8 cellular contexts compared by ENCODE assay signal in the genomic region with DNA sequence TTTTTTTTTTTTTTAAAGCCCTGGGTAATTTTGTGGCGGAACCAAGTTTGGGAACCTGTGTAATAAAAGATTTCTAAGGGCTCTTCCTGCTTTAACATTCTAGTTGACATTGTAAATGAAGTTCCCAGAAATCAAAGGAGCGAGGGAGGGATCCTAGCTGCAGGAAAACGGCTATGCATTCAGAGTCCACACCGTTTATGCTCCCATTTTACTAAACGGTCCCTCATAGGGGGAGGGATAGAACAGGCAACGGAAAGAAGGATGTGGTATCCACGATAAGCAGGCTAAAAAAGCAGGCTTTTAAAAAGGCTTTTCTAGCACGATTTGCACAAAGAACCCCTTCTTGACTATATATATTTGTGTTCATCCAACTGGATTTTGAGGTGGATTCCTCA. TPM values are rescaled to one million over a fixed set of nuclear protein-coding genes. Genes with fewer than 3 reads are reported as not detected.
A peak's percentile ranks its signal among the peaks of the same experiment; 100 is the strongest.
DNase-seq lines count a peak whose midpoint lies in the region; ATAC-seq and TF ChIP-seq lines count a peak whose summit lies in the region.

No MANE protein-coding gene starts in this region.

- intact Hi-C loops in activated CD4-positive, alpha-beta T cell treated with anti-CD3 and anti-CD28 coated beads, Interleukin-2, amount 10 ng/mL, durations not matched to agents 24 days and 14 days (cut with micrococcal nuclease): no loop called here
- intact Hi-C loops in OCI-LY7 (cut with micrococcal nuclease; ENCODE audit: unreplicated experiment): loop anchor here (10.0 kb wide), 1 partner anchor 398 kb away; no protein-coding TSS in a partner anchor
- intact Hi-C loops in naive thymus-derived CD4-positive, alpha-beta T cell (cut with micrococcal nuclease): no loop called here

- H3K4me2 ChIP-seq in OCI-LY7 (ENCODE audit: low read length): peak overlapping the region; percentile 80

- H4K20me1 ChIP-seq in OCI-LY7 (ENCODE audit: insufficient read depth, low read length): no peaks in the 10 kb centered on the region

- no peaks in the 10 kb centered on the region for H3K9me2 ChIP-seq in OCI-LY7 (ENCODE audit: insufficient read depth, low read length)

- no peaks in the 10 kb centered on the region for H3K36me3 ChIP-seq in OCI-LY7 (ENCODE audit: insufficient read depth, low read length)
- peaks cover 22% of the 10 kb centered on the region for H3K36me3 ChIP-seq in endodermal cell (ENCODE audit: control insufficient read depth, insufficient read depth, low read length)
- H3K36me3 ChIP-seq in naive thymus-derived CD4-positive, alpha-beta T cell (ENCODE audit: control insufficient read depth in 2 of 3, insufficient read depth in 3 of 3, low read length in 3 of 3): peaks cover 0 to 3% (median 0%) of the 10 kb centered on the region in 3 experiments

- H3K4me3 ChIP-seq in OCI-LY7 (ENCODE audit: low read depth, low read length, poor library complexity, severe bottlenecking) (peak overlapping the region; percentile 83), endodermal cell (ENCODE audit: low read length) (peak overlapping the region; percentile 89)
- peak overlapping the region; percentile 78 for H3K4me3 ChIP-seq in naive thymus-derived CD4-positive, alpha-beta T cell (ENCODE audit: low read length)

- 0 to 6% methylated on average over 5 to 8 of the region's 8 CpGs for WGBS in endodermal cell (ENCODE audit: insufficient coverage in 1 of 2, insufficient read length in 1 of 2), 2 experiments

- no peak for DNase-seq in activated CD4-positive, alpha-beta T cell treated with anti-CD3 and anti-CD28 coated beads, Interleukin-2, amount 10 ng/mL, durations not matched to agents 24 days and 14 days
- no peak for DNase-seq in activated CD4-positive, alpha-beta T cell treated with anti-CD3 and anti-CD28 coated beads, Interleukin-2, amount 50 U/mL, for 1 hour
- DNase-seq in OCI-LY7 (ENCODE audit: low spot score) (no peak), endodermal cell (no peak), NCI-H226 (no peak), midbrain (lab: John Stamatoyannopoulos, UW) (no peak)
- no peak for DNase-seq in naive thymus-derived CD4-positive, alpha-beta T cell

- peaks cover 15% of the 10 kb centered on the region for H3K4me1 Mint-ChIP-seq in activated CD4-positive, alpha-beta T cell treated with anti-CD3 and anti-CD28 coated beads, Interleukin-2, amount 10 ng/mL, durations not matched to agents 24 days and 14 days
- peaks cover 8% of the 10 kb centered on the region for H3K4me1 Mint-ChIP-seq in endodermal cell
- peaks cover 12 to 54% (median 50%) of the 10 kb centered on the region in 7 donors for H3K4me1 Mint-ChIP-seq in naive thymus-derived CD4-positive, alpha-beta T cell

- ATAC-seq in naive thymus-derived CD4-positive, alpha-beta T cell: no peak
- no peak for ATAC-seq in GM18868 (IDR thresholded peaks at IDR 0.05; ENCODE audit: unreplicated experiment)

- no peak for TF ChIP-seq CTCF in OCI-LY7 (conservative IDR thresholded peaks at IDR 0.05; ENCODE audit: low read length)
- TF ChIP-seq CTCF in endodermal cell (conservative IDR thresholded peaks at IDR 0.05): no peak

- no peaks in the 10 kb centered on the region for H3K36me3 Mint-ChIP-seq in activated CD4-positive, alpha-beta T cell treated with anti-CD3 and anti-CD28 coated beads, Interleukin-2, amount 10 ng/mL, durations not matched to agents 24 days and 14 days (ENCODE audit: low read depth)
- peaks cover 8% of the 10 kb centered on the region for H3K36me3 Mint-ChIP-seq in endodermal cell (ENCODE audit: low read depth)
- H3K36me3 Mint-ChIP-seq in naive thymus-derived CD4-positive, alpha-beta T cell: peaks cover 0 to 16% (median 7%) of the 10 kb centered on the region in 5 donors

- H3K27ac ChIP-seq in OCI-LY7 (ENCODE audit: low read depth, low read length, poor library complexity, severe bottlenecking): no peak overlapping the region
- no peak overlapping the region for H3K27ac ChIP-seq in endodermal cell (ENCODE audit: low read depth, low read length)
- H3K27ac ChIP-seq in naive thymus-derived CD4-positive, alpha-beta T cell (ENCODE audit: low read depth, low read length): peak overlapping the region; percentile 68

- H3K9me3 ChIP-seq in OCI-LY7 (ENCODE audit: low read length): no peaks in the 10 kb centered on the region
- no peaks in the 10 kb centered on the region for H3K9me3 ChIP-seq in endodermal cell (ENCODE audit: control insufficient read depth, low read length)
- no peaks in the 10 kb centered on the region for H3K9me3 ChIP-seq in naive thymus-derived CD4-positive, alpha-beta T cell (ENCODE audit: control insufficient read depth in 2 of 3, low read length in 3 of 3)

- H3K27me3 ChIP-seq in endodermal cell (ENCODE audit: control insufficient read depth, insufficient read depth, low read length, poor library complexity, severe bottlenecking): no peaks in the 10 kb centered on the region
- no peaks in the 10 kb centered on the region for H3K27me3 ChIP-seq in naive thymus-derived CD4-positive, alpha-beta T cell (ENCODE audit: control insufficient read depth in 2 of 2, insufficient read depth in 2 of 2, low read length in 2 of 2)

- peak overlapping the region; percentile 87 for H2AFZ ChIP-seq in OCI-LY7 (ENCODE audit: low read length)

- peak overlapping the region; percentile 89 for H3K4me3 Mint-ChIP-seq in activated CD4-positive, alpha-beta T cell treated with anti-CD3 and anti-CD28 coated beads, Interleukin-2, amount 10 ng/mL, durations not matched to agents 24 days and 14 days
- peak overlapping the region; percentile 92 for H3K4me3 Mint-ChIP-seq in endodermal cell
- peak overlapping the region; percentile 87 to 98 (median 94) for H3K4me3 Mint-ChIP-seq in naive thymus-derived CD4-positive, alpha-beta T cell

- H3K79me2 ChIP-seq in OCI-LY7 (ENCODE audit: insufficient read depth, low read depth, low read length): no peaks in the 10 kb centered on the region

- no peak overlapping the region for H3K27ac Mint-ChIP-seq in activated CD4-positive, alpha-beta T cell treated with anti-CD3 and anti-CD28 coated beads, Interleukin-2, amount 10 ng/mL, durations not matched to agents 24 days and 14 days
- peak overlapping the region; percentile 89 for H3K27ac Mint-ChIP-seq in endodermal cell
- peak overlapping the region; percentile 22 to 97 (median 92) for H3K27ac Mint-ChIP-seq in naive thymus-derived CD4-positive, alpha-beta T cell

- H3K4me1 ChIP-seq in OCI-LY7 (ENCODE audit: insufficient read depth, low read length, poor library complexity, severe bottlenecking) (peaks cover 10% of the 10 kb centered on the region), endodermal cell (ENCODE audit: control insufficient read depth, insufficient read depth, low read length) (no peaks in the 10 kb centered on the region)
- peaks cover 0 to 14% of the 10 kb centered on the region in 2 donors for H3K4me1 ChIP-seq in naive thymus-derived CD4-positive, alpha-beta T cell (ENCODE audit: control insufficient read depth in 2 of 2, insufficient read depth in 2 of 2, low read length in 2 of 2)

- peak overlapping the region; percentile 64 for H3K9ac ChIP-seq in endodermal cell (ENCODE audit: extremely low read depth, low read length, poor library complexity, severe bottlenecking)

- H3K9me3 Mint-ChIP-seq in activated CD4-positive, alpha-beta T cell treated with anti-CD3 and anti-CD28 coated beads, Interleukin-2, amount 10 ng/mL, durations not matched to agents 24 days and 14 days: no peaks in the 10 kb centered on the region
- no peaks in the 10 kb centered on the region for H3K9me3 Mint-ChIP-seq in endodermal cell
- H3K9me3 Mint-ChIP-seq in naive thymus-derived CD4-positive, alpha-beta T cell: no peaks in the 10 kb centered on the region

- H3K27me3 Mint-ChIP-seq in activated CD4-positive, alpha-beta T cell treated with anti-CD3 and anti-CD28 coated beads, Interleukin-2, amount 10 ng/mL, durations not matched to agents 24 days and 14 days: no peaks in the 10 kb centered on the region
- no peaks in the 10 kb centered on the region for H3K27me3 Mint-ChIP-seq in endodermal cell (ENCODE audit: insufficient read depth)
- peaks cover 0 to 4% (median 0%) of the 10 kb centered on the region in 5 donors for H3K27me3 Mint-ChIP-seq in naive thymus-derived CD4-positive, alpha-beta T cell

- CTCF ChIA-PET in OCI-LY7 (lab: Charles Lee; ENCODE audit: unreplicated experiment): no interaction called here
- CTCF ChIA-PET in naive thymus-derived CD4-positive, alpha-beta T cell (lab: Charles Lee): no interaction called here

- BruUV-seq in OCI-LY7 (replicated peaks; lab: Mats Ljungman, UMichigan): TSS peak; percentile 80

- POLR2A ChIA-PET in OCI-LY7 (lab: Charles Lee): interaction anchor here (0.5 to 0.7 kb wide), 3 partner anchors 15 to 1612 kb away, joined by 3 to 5 read pairs (median 3); no protein-coding TSS in a partner anchor
- POLR2A ChIA-PET in naive thymus-derived CD4-positive, alpha-beta T cell (lab: Charles Lee): no interaction called here

RNA-seq across cellular contexts. Expression of gene SYNJ2BP, which starts 0.6 kb away (rescaled TPM):
- 2.2 and 2.5 TPM in 2 replicates for total RNA-seq in activated CD4-positive, alpha-beta T cell treated with anti-CD3 and anti-CD28 coated beads, Interleukin-2, amount 10 ng/mL, durations not matched to agents 24 days and 14 days
- 6.2 and 6.4 TPM in 2 replicates for total RNA-seq in OCI-LY7 (2014; rRNA removed; shearing (Covaris generic))
- total RNA-seq in OCI-LY7 (2022): 7.9 and 9.2 TPM in 2 replicates
- 10 to 100 TPM; 31.0 to 40.6 TPM for total RNA-seq in endodermal cell
- polyA plus RNA-seq in endodermal cell (2013, experiment 1 of 2): 17.6 TPM
- 16.4 TPM for polyA plus RNA-seq in endodermal cell (2013, experiment 2 of 2)
- total RNA-seq in naive thymus-derived CD4-positive, alpha-beta T cell: 10 to 100 TPM in 4 of 5 experiments, 1 to 10 TPM in 1; 8.3 to 22.9 (median 14.4) TPM
- 10 to 100 TPM; 16.3 to 18.5 TPM for polyA plus RNA-seq in naive thymus-derived CD4-positive, alpha-beta T cell

RNA-seq across cellular contexts. Expression of gene ADAM21, which starts 35.7 kb away (rescaled TPM):
- total RNA-seq in activated CD4-positive, alpha-beta T cell treated with anti-CD3 and anti-CD28 coated beads, Interleukin-2, amount 10 ng/mL, durations not matched to agents 24 days and 14 days: not detected in 2 replicates
- total RNA-seq in OCI-LY7 (2014; rRNA removed; shearing (Covaris generic)): not detected in 2 replicates
- total RNA-seq in OCI-LY7 (2022) (not detected in 2 replicates), endodermal cell (under 1 TPM in 1 of 2 donors, not detected in 1; 0.18 TPM)
- 0.14 TPM for polyA plus RNA-seq in endodermal cell (2013, experiment 1 of 2)
- polyA plus RNA-seq in endodermal cell (2013, experiment 2 of 2): 0.12 TPM
- under 1 TPM in 1 of 5 experiments, not detected in 4; 0.16 TPM for total RNA-seq in naive thymus-derived CD4-positive, alpha-beta T cell
- polyA plus RNA-seq in naive thymus-derived CD4-positive, alpha-beta T cell: under 1 TPM; 0.14 to 0.29 TPM

RNA-seq across cellular contexts. Expression of gene COX16, which starts 56.8 kb away (rescaled TPM):
- total RNA-seq in activated CD4-positive, alpha-beta T cell treated with anti-CD3 and anti-CD28 coated beads, Interleukin-2, amount 10 ng/mL, durations not matched to agents 24 days and 14 days: 65.8 and 79.0 TPM in 2 replicates
- total RNA-seq in OCI-LY7 (2014; rRNA removed; shearing (Covaris generic)): 8.2 and 10.3 TPM in 2 replicates
- total RNA-seq in OCI-LY7 (2022): 22.9 and 30.7 TPM in 2 replicates
- 10 to 100 TPM; 61.3 to 62.4 TPM for total RNA-seq in endodermal cell
- polyA plus RNA-seq in endodermal cell (2013, experiment 1 of 2): 56.4 TPM
- 58.0 TPM for polyA plus RNA-seq in endodermal cell (2013, experiment 2 of 2)
- total RNA-seq in naive thymus-derived CD4-positive, alpha-beta T cell: 10 to 100 TPM; 11.8 to 57.0 (median 19.5) TPM
- 10 to 100 TPM; 25.2 to 52.1 TPM for polyA plus RNA-seq in naive thymus-derived CD4-positive, alpha-beta T cell
